In the genomic region with DNA sequence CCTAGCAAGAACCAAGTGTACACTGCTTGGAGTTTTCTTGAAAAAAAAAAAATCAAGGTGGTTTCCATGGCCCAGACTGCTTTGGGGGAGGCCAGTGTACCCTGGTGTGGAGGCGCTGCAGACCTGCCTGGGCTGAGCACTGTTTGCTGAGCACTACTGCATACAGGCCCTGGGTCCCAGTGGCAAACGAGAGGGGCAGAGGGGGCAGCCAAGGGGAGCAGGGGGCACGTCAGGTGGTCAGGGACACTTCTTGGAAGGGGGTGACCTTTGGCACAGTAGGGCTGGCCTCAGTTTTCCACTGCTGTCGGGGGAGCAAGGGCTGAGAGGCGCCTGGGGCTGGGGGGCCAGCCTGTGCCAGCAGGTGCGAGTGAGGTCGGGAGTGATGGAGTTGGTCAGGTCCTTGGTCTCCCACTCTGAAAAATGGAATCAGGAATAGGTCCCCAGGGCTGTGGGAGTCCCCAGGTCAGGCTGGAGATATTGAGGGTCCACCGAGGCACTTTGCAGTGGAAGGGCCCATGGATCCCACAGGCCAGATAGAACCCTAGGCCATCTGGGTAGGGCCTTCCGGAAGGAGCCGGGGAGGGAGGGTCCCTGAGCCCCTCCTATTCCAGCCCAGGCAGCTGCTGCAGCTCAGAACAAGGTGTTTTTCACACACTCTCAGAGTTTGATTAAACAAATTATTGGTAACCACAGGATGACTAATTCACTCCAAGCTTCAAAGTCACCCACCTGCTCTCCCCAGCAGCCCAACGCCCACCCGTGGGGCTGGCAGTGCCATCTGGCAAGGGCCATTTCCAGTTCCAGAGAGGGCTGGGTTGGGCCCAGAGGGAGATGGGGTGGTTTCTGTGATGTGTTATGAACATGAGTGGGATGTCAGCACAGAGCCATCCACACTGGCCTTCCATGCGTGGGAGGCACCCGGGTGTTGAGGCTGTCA, we compare ENCODE assay signal across 8 cellular contexts. TPM values are rescaled to one million over a fixed set of nuclear protein-coding genes. Genes with fewer than 3 reads are reported as not detected.
A peak's percentile ranks its signal among the peaks of the same experiment; 100 is the strongest.
DNase-seq lines count a peak whose midpoint lies in the region; ATAC-seq and TF ChIP-seq lines count a peak whose summit lies in the region.

No MANE protein-coding gene starts in this region.

- peak overlapping the region; percentile 80 to 93 (median 91) for H3K4me3 Mint-ChIP-seq in IgD-negative memory B cell

- H3K36me3 Mint-ChIP-seq in IgD-negative memory B cell = no peaks in the 10 kb centered on the region

- H3K9me3 Mint-ChIP-seq in IgD-negative memory B cell = no peaks in the 10 kb centered on the region

- H3K4me1 Mint-ChIP-seq in IgD-negative memory B cell = peaks cover 18 to 30% (median 20%) of the 10 kb centered on the region in 3 donors

- DNase-seq in activated CD4-positive, alpha-beta T cell treated with anti-CD3 and anti-CD28 coated beads, Interleukin-2, amount 50 U/mL, for 1 hour = peak; percentile 59
- DNase-seq in epithelial cell of proximal tubule (ENCODE audit: low read depth) (no peak), SKM-1 treated with dmso at 0.1 percent for 144 hours (lab: John Stamatoyannopoulos, UW; ENCODE audit: unreplicated experiment) (no peak), HuH-7 (ENCODE audit: low spot score) (no peak)
- peak; percentile 72 for DNase-seq in stimulated activated CD4-positive, alpha-beta T cell treated with anti-CD3 and anti-CD28 coated beads, Interleukin-12 subunit alpha, Interleukin-12 subunit beta, amount 100 ng/mL, for 4 hours

- peaks cover 1% of the 10 kb centered on the region for H3K27me3 Mint-ChIP-seq in IgD-negative memory B cell

- H3K27ac Mint-ChIP-seq in IgD-negative memory B cell = peak overlapping the region; percentile 50 to 89 (median 86)

- peak; percentile 1 for TF ChIP-seq CTCF in epithelial cell of proximal tubule (conservative IDR thresholded peaks at IDR 0.05; ENCODE audit: low read depth, low read length)

- peak overlapping the region; percentile 64 for H3K4me3 ChIP-seq in epithelial cell of proximal tubule (ENCODE audit: low read depth, low read length)

- ATAC-seq in HG03039 (IDR thresholded peaks at IDR 0.05; ENCODE audit: unreplicated experiment) = no peak
- ATAC-seq in HG02678 (IDR thresholded peaks at IDR 0.05; ENCODE audit: unreplicated experiment) = no peak

RNA-seq across cellular contexts. Expression of gene ZFPM1, which starts 3.5 kb away (rescaled TPM):
- polyA plus RNA-seq in IgD-negative memory B cell = 0.15 TPM
- 2.1 and 5.7 TPM in 2 replicates for total RNA-seq in epithelial cell of proximal tubule

Comparison
In these comparisons a context has a peak if more than half of its experiments do, and no peak if none do; other contexts are left out.
1. DNase-seq: peak in activated CD4-positive, alpha-beta T cell treated with anti-CD3 and anti-CD28 coated beads, Interleukin-2, amount 50 U/mL, for 1 hour (single experiment) and stimulated activated CD4-positive, alpha-beta T cell treated with anti-CD3 and anti-CD28 coated beads, Interleukin-12 subunit alpha, Interleukin-12 subunit beta, amount 100 ng/mL, for 4 hours (single experiment); none in epithelial cell of proximal tubule (single experiment), SKM-1 treated with dmso at 0.1 percent for 144 hours (single experiment) and HuH-7 (single experiment).